Comparison of ENCODE assay signal across 25 cellular contexts in the genomic region with DNA sequence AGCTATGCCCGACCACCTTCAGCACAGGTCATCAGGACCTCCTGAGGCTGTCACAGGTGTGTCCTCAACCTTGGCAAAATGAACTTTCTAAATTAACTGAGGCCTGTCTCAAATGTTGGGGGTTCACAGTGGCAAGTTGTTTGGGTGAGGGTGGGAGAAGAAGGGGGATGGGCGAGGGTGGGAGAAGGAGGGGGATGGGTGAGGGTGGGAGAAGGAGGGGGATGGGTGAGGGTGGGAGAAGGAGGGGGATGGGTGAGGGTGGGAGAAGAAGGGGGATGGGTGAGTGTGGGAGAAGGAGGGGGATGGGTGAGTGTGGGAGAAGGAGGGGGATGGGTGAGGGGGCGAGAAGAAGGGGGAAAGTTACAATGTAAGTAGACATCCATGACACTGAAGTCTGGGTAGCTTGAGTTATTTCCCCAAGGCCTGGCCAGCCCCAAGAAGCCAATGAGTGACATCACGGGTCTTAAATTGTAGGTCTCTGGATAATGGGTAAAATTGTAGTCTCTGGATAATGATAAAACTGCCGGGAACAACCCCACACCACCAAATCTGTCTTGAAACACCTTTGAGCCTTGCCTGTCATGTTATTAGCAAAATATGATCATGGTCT. TPM values are rescaled to one million over a fixed set of nuclear protein-coding genes. Genes with fewer than 3 reads are reported as not detected.
DNase-seq lines count a peak whose midpoint lies in the region; ATAC-seq and TF ChIP-seq lines count a peak whose summit lies in the region.
"Had no signal": no experiment of that assay in that cellular context is flagged by ENCODE, and none has a peak within 500 bp of the region (broad histone marks: within the 10 kb centered on the region; RNA-seq: fewer than 3 reads in every experiment).

No MANE protein-coding gene starts in this region.

- TF ChIP-seq POLR2A in NB4 (IDR thresholded peaks at IDR 0.05; ENCODE audit: extremely low read depth, insufficient read length) (no peak), erythroblast (IDR thresholded peaks at IDR 0.05; ENCODE audit: low read length) (no peak), Peyer's patch (IDR thresholded peaks at IDR 0.05) (no peak)

- peak; percentile 48 for DNase-seq in activated CD4-positive, alpha-beta T cell treated with anti-CD3 and anti-CD28 coated beads for 36 hours
- no peak for DNase-seq in activated CD4-positive, alpha-beta T cell treated with anti-CD3 and anti-CD28 coated beads for 48 hours
- DNase-seq in EL = peak; percentile 18
- peak; percentile 22 for DNase-seq in NB4 (ENCODE audit: low read depth)
- DNase-seq in erythroblast (lab: John Stamatoyannopoulos, UW) = peak; percentile 48 to 73
- no peak for DNase-seq in Peyer's patch
- no peak for DNase-seq in NCI-H1694 (lab: John Stamatoyannopoulos, UW)
- DNase-seq: activated CD4-positive, alpha-beta memory T cell treated with anti-CD3 and anti-CD28 coated beads for 36 hours; amniotic stem cell; BE2C; Caco-2; HFFc6; KG1; left colon; naive thymus-derived CD4-positive, alpha-beta T cell; NCI-H187 treated with DMSO at 0.1 percent for 48 hours; SHP77; T-helper 9 cell had no signal

- H3K27ac Mint-ChIP-seq in activated CD4-positive, alpha-beta T cell treated with anti-CD3 and anti-CD28 coated beads for 36 hours = no peak overlapping the region
- H3K27ac Mint-ChIP-seq: activated CD4-positive, alpha-beta memory T cell treated with anti-CD3 and anti-CD28 coated beads for 36 hours; HFFc6; mesothelial cell of epicardium; stimulated activated effector memory CD8-positive, alpha-beta T cell treated with anti-CD3 and anti-CD28 coated beads, Interleukin-12 subunit alpha, Interleukin-12 subunit beta, amount 100 ng/mL, for 72 hours had no signal

- intact Hi-C loops in activated CD4-positive, alpha-beta T cell treated with anti-CD3 and anti-CD28 coated beads for 36 hours (cut with DNase I, micrococcal nuclease) = loop anchor here in 1 of 2 experiments (2.0 kb wide), 1 partner anchor 88 kb away; no protein-coding TSS in a partner anchor

- ATAC-seq in activated CD4-positive, alpha-beta T cell treated with anti-CD3 and anti-CD28 coated beads for 36 hours = no peak
- ATAC-seq in HG03025 (IDR thresholded peaks at IDR 0.05; ENCODE audit: low FRiP score, unreplicated experiment) = no peak
- ATAC-seq: left colon; naive thymus-derived CD4-positive, alpha-beta T cell; stimulated activated effector memory CD8-positive, alpha-beta T cell treated with anti-CD3 and anti-CD28 coated beads, Interleukin-12 subunit alpha, Interleukin-12 subunit beta, amount 100 ng/mL, for 72 hours had no signal

- H3K27me3 Mint-ChIP-seq in activated CD4-positive, alpha-beta T cell treated with anti-CD3 and anti-CD28 coated beads for 36 hours = no peaks in the 10 kb centered on the region

- no peak overlapping the region for H3K27ac ChIP-seq in Peyer's patch
- H3K27ac ChIP-seq: breast epithelium, suprapubic skin, uterus had no signal

- no peaks in the 10 kb centered on the region for H3K27me3 ChIP-seq in Peyer's patch
- H3K27me3 ChIP-seq: BE2C, breast epithelium, suprapubic skin, uterus had no signal

- no peaks in the 10 kb centered on the region for H3K4me1 ChIP-seq in Peyer's patch
- H3K4me1 ChIP-seq: BE2C, breast epithelium, suprapubic skin, uterus had no signal

- no peaks in the 10 kb centered on the region for H3K4me1 Mint-ChIP-seq in activated CD4-positive, alpha-beta T cell treated with anti-CD3 and anti-CD28 coated beads for 36 hours
- H3K4me1 Mint-ChIP-seq: stimulated activated effector memory CD8-positive, alpha-beta T cell treated with anti-CD3 and anti-CD28 coated beads, Interleukin-12 subunit alpha, Interleukin-12 subunit beta, amount 100 ng/mL, for 72 hours had no signal

- POLR2A ChIA-PET in activated CD4-positive, alpha-beta T cell treated with anti-CD3 and anti-CD28 coated beads for 36 hours (lab: Charles Lee) = no interaction called here

- H3K4me3 ChIP-seq in NB4 (ENCODE audit: low read depth, low read length) (no peak overlapping the region), Peyer's patch (no peak overlapping the region)
- H3K4me3 ChIP-seq: breast epithelium, suprapubic skin, uterus had no signal

- TF ChIP-seq CTCF in NB4 (IDR thresholded peaks at IDR 0.05; ENCODE audit: low read depth, low read length) = no peak
- TF ChIP-seq CTCF in Peyer's patch (IDR thresholded peaks at IDR 0.05) = no peak

- no peaks in the 10 kb centered on the region for H3K9me3 ChIP-seq in Peyer's patch
- H3K9me3 ChIP-seq: BE2C, breast epithelium, Caco-2, suprapubic skin, uterus had no signal

- H3K36me3 ChIP-seq in Peyer's patch = no peaks in the 10 kb centered on the region
- H3K36me3 ChIP-seq: BE2C, breast epithelium, suprapubic skin, uterus had no signal

- no peak overlapping the region for H3K4me3 Mint-ChIP-seq in activated CD4-positive, alpha-beta T cell treated with anti-CD3 and anti-CD28 coated beads for 36 hours
- H3K4me3 Mint-ChIP-seq: activated CD4-positive, alpha-beta memory T cell treated with anti-CD3 and anti-CD28 coated beads for 36 hours; HFFc6; mesothelial cell of epicardium; naive thymus-derived CD4-positive, alpha-beta T cell; stimulated activated effector memory CD8-positive, alpha-beta T cell treated with anti-CD3 and anti-CD28 coated beads, Interleukin-12 subunit alpha, Interleukin-12 subunit beta, amount 100 ng/mL, for 72 hours had no signal

- CTCF ChIA-PET in activated CD4-positive, alpha-beta T cell treated with anti-CD3 and anti-CD28 coated beads for 36 hours (lab: Charles Lee) = interaction anchor here (0.7 to 1.7 kb wide), 4 partner anchors 49 to 347 kb away, joined by 3 to 6 read pairs (median 3); no protein-coding TSS in a partner anchor

- H3K9me3 Mint-ChIP-seq in activated CD4-positive, alpha-beta T cell treated with anti-CD3 and anti-CD28 coated beads for 36 hours (ENCODE audit: low read depth) = no peaks in the 10 kb centered on the region
- H3K9me3 Mint-ChIP-seq: activated CD4-positive, alpha-beta memory T cell treated with anti-CD3 and anti-CD28 coated beads for 36 hours; mesothelial cell of epicardium; naive thymus-derived CD4-positive, alpha-beta T cell; stimulated activated effector memory CD8-positive, alpha-beta T cell treated with anti-CD3 and anti-CD28 coated beads, Interleukin-12 subunit alpha, Interleukin-12 subunit beta, amount 100 ng/mL, for 72 hours had no signal

- no peaks in the 10 kb centered on the region for H3K36me3 Mint-ChIP-seq in activated CD4-positive, alpha-beta T cell treated with anti-CD3 and anti-CD28 coated beads for 36 hours (ENCODE audit: low read depth)
- H3K36me3 Mint-ChIP-seq: activated CD4-positive, alpha-beta memory T cell treated with anti-CD3 and anti-CD28 coated beads for 36 hours; mesothelial cell of epicardium; naive thymus-derived CD4-positive, alpha-beta T cell; stimulated activated effector memory CD8-positive, alpha-beta T cell treated with anti-CD3 and anti-CD28 coated beads, Interleukin-12 subunit alpha, Interleukin-12 subunit beta, amount 100 ng/mL, for 72 hours had no signal

RNA-seq across cellular contexts. Expression of a gene that starts 56.3 kb away (rescaled TPM):
- 10 to 100 TPM; 36.9 to 52.8 TPM for total RNA-seq in activated CD4-positive, alpha-beta T cell treated with anti-CD3 and anti-CD28 coated beads for 36 hours
- total RNA-seq in Peyer's patch = 10 to 100 TPM; 15.9 to 36.3 (median 22.2) TPM

RNA-seq across cellular contexts. Expression of a gene that starts 57.0 kb away (rescaled TPM):
- total RNA-seq in activated CD4-positive, alpha-beta T cell treated with anti-CD3 and anti-CD28 coated beads for 36 hours = 1 to 10 TPM; 1.4 to 1.6 TPM
- not detected for total RNA-seq in Peyer's patch
- total RNA-seq: pulmonary artery endothelial cell had no signal

Comparison
In these comparisons a context has a peak if more than half of its experiments do, and no peak if none do; other contexts are left out.
1. DNase-seq: peak in activated CD4-positive, alpha-beta T cell treated with anti-CD3 and anti-CD28 coated beads for 36 hours (single experiment), EL (single experiment), NB4 (single experiment) and erythroblast (2 of 2); none in activated CD4-positive, alpha-beta T cell treated with anti-CD3 and anti-CD28 coated beads for 48 hours (single experiment), Peyer's patch (0 of 3) and NCI-H1694 (single experiment).